In the genomic region with DNA sequence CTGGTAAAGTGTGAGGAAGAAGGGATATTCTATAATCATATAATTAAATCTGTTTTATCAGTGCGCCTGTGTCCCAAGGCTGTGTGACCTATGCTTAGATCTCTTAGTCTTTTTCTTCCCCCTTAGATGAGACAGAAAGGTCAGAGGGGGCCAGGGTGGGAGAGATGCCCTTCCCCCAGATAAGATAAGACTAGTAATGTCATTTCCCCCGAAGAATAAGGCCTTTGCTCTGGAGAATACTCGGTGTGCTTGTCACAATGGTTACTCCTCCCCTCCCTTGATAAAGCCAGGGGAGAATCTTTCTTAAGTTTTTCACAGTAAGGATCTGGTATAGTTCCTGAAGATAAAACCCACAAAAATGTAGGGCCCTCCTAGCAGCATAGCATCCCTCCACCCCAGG, we compare ENCODE assay signal across 37 cellular contexts.
"Had no signal": no experiment of that assay in that cellular context is flagged by ENCODE, and none has a peak within 500 bp of the region (broad histone marks: within the 10 kb centered on the region; RNA-seq: fewer than 3 reads in every experiment).

No MANE protein-coding gene starts in this region.

- H3K27me3 Mint-ChIP-seq: activated CD4-positive, alpha-beta memory T cell treated with anti-CD3 and anti-CD28 coated beads, Interleukin-2, amount 10 ng/mL, durations not matched to agents 7 days and 5 days; activated CD4-positive, alpha-beta T cell treated with anti-CD3 and anti-CD28 coated beads for 36 hours; activated CD4-positive, alpha-beta T cell treated with anti-CD3 and anti-CD28 coated beads, Interleukin-2, amount 10 ng/mL, durations not matched to agents 7 days and 5 days; activated CD8-positive, alpha-beta memory T cell treated with anti-CD3 and anti-CD28 coated beads, Interleukin-2, amount 10 ng/mL, durations not matched to agents 7 days and 5 days; activated naive CD4-positive, alpha-beta T cell treated with anti-CD3 and anti-CD28 coated beads, Interleukin-2, amount 10 ng/mL, durations not matched to agents 7 days and 5 days; activated naive CD8-positive, alpha-beta T cell; activated naive CD8-positive, alpha-beta T cell treated with anti-CD3 and anti-CD28 coated beads, Interleukin-2, amount 10 ng/mL, durations not matched to agents 7 days and 5 days; activated naive CD8-positive, alpha-beta T cell treated with anti-CD3 and anti-CD28 coated beads, Interleukin-2, amount 50 U/mL, for 24 hours; activated T-cell treated with anti-CD3 and anti-CD28 coated beads, Interleukin-2, amount 50 U/mL, for 24 hours; brain; central memory CD8-positive, alpha-beta T cell had no signal

- H3K9me3 ChIP-seq: ascending aorta had no signal

- H3K36me3 ChIP-seq: ascending aorta, cardiac muscle cell had no signal

- H3K27ac ChIP-seq: ascending aorta, cardiac muscle cell, VCaP had no signal

- H3K4me3 Mint-ChIP-seq: activated CD4-positive, alpha-beta memory T cell treated with anti-CD3 and anti-CD28 coated beads, Interleukin-2, amount 10 ng/mL, durations not matched to agents 7 days and 5 days; activated CD4-positive, alpha-beta T cell treated with anti-CD3 and anti-CD28 coated beads for 36 hours; activated CD4-positive, alpha-beta T cell treated with anti-CD3 and anti-CD28 coated beads, Interleukin-2, amount 10 ng/mL, durations not matched to agents 7 days and 5 days; activated CD8-positive, alpha-beta memory T cell treated with anti-CD3 and anti-CD28 coated beads, Interleukin-2, amount 10 ng/mL, durations not matched to agents 7 days and 5 days; activated CD8-positive, alpha-beta T cell treated with anti-CD3 and anti-CD28 coated beads, Interleukin-2, amount 10 ng/mL, durations not matched to agents 7 days and 5 days; activated naive CD4-positive, alpha-beta T cell treated with anti-CD3 and anti-CD28 coated beads, Interleukin-2, amount 10 ng/mL, durations not matched to agents 7 days and 5 days; activated naive CD4-positive, alpha-beta T cell treated with anti-CD3 and anti-CD28 coated beads, Interleukin-2, amount 50 U/mL, for 24 hours; activated naive CD8-positive, alpha-beta T cell; activated naive CD8-positive, alpha-beta T cell treated with anti-CD3 and anti-CD28 coated beads, Interleukin-2, amount 10 ng/mL, durations not matched to agents 7 days and 5 days; activated naive CD8-positive, alpha-beta T cell treated with anti-CD3 and anti-CD28 coated beads, Interleukin-2, amount 50 U/mL, for 24 hours; activated T-cell treated with anti-CD3 and anti-CD28 coated beads, Interleukin-2, amount 50 U/mL, for 24 hours; brain; central memory CD8-positive, alpha-beta T cell; T-helper 1 cell treated with Interleukin-12 subunit alpha and Interleukin-12 subunit beta and Interleukin-4 antibody, amounts not matched to agents 30 μg/mL and 1 μg/mL, for 36 hours; T-helper 2 cell treated with Interferon-gamma antibody and Interleukin-4, amounts not matched to agents 5 μg/mL and 100 μg/mL, for 36 hours had no signal

- H3K36me3 Mint-ChIP-seq: activated CD8-positive, alpha-beta memory T cell treated with anti-CD3 and anti-CD28 coated beads, Interleukin-2, amount 10 ng/mL, durations not matched to agents 7 days and 5 days; activated naive CD4-positive, alpha-beta T cell treated with anti-CD3 and anti-CD28 coated beads, Interleukin-2, amount 10 ng/mL, durations not matched to agents 7 days and 5 days; activated naive CD4-positive, alpha-beta T cell treated with anti-CD3 and anti-CD28 coated beads, Interleukin-2, amount 50 U/mL, for 24 hours; activated naive CD8-positive, alpha-beta T cell; activated naive CD8-positive, alpha-beta T cell treated with anti-CD3 and anti-CD28 coated beads, Interleukin-2, amount 10 ng/mL, durations not matched to agents 7 days and 5 days had no signal

- H3K4me1 Mint-ChIP-seq: activated CD4-positive, alpha-beta memory T cell treated with anti-CD3 and anti-CD28 coated beads, Interleukin-2, amount 10 ng/mL, durations not matched to agents 7 days and 5 days; activated CD4-positive, alpha-beta T cell treated with anti-CD3 and anti-CD28 coated beads for 36 hours; activated CD4-positive, alpha-beta T cell treated with anti-CD3 and anti-CD28 coated beads, Interleukin-2, amount 10 ng/mL, durations not matched to agents 7 days and 5 days; activated CD8-positive, alpha-beta memory T cell treated with anti-CD3 and anti-CD28 coated beads, Interleukin-2, amount 10 ng/mL, durations not matched to agents 7 days and 5 days; activated naive CD4-positive, alpha-beta T cell treated with anti-CD3 and anti-CD28 coated beads, Interleukin-2, amount 10 ng/mL, durations not matched to agents 7 days and 5 days; activated naive CD4-positive, alpha-beta T cell treated with anti-CD3 and anti-CD28 coated beads, Interleukin-2, amount 50 U/mL, for 24 hours; activated naive CD8-positive, alpha-beta T cell treated with anti-CD3 and anti-CD28 coated beads, Interleukin-2, amount 10 ng/mL, durations not matched to agents 7 days and 5 days; activated naive CD8-positive, alpha-beta T cell treated with anti-CD3 and anti-CD28 coated beads, Interleukin-2, amount 50 U/mL, for 24 hours; brain; central memory CD8-positive, alpha-beta T cell had no signal

- DNase-seq: activated CD4-positive, alpha-beta memory T cell treated with anti-CD3 and anti-CD28 coated beads, Interleukin-2, amount 10 ng/mL, durations not matched to agents 7 days and 5 days; activated CD4-positive, alpha-beta T cell treated with anti-CD3 and anti-CD28 coated beads for 1 hour; activated CD4-positive, alpha-beta T cell treated with anti-CD3 and anti-CD28 coated beads for 36 hours; activated CD4-positive, alpha-beta T cell treated with anti-CD3 and anti-CD28 coated beads for 48 hours; activated CD4-positive, alpha-beta T cell treated with anti-CD3 and anti-CD28 coated beads, Interleukin-2, amount 10 ng/mL, durations not matched to agents 7 days and 5 days; activated CD4-positive, alpha-beta T cell treated with anti-CD3 and anti-CD28 coated beads, Interleukin-2, amount 50 U/mL, for 48 hours; activated CD4-positive, CD25-positive, alpha-beta regulatory T cell; activated CD8-positive, alpha-beta memory T cell treated with anti-CD3 and anti-CD28 coated beads for 24 hours; activated CD8-positive, alpha-beta memory T cell treated with anti-CD3 and anti-CD28 coated beads, Interleukin-2, amount 10 ng/mL, durations not matched to agents 7 days and 5 days; activated CD8-positive, alpha-beta memory T cell treated with anti-CD3 and anti-CD28 coated beads, Interleukin-2, amount 50 U/mL, for 48 hours; activated CD8-positive, alpha-beta T cell treated with anti-CD3 and anti-CD28 coated beads, Interleukin-2, amount 10 ng/mL, durations not matched to agents 7 days and 5 days; activated effector memory CD4-positive, alpha-beta T cell treated with Interleukin-2 at 50 U/mL for 16 hours; activated gamma-delta T cell; activated naive CD4-positive, alpha-beta T cell treated with anti-CD3 and anti-CD28 coated beads, Interleukin-2, amount 10 ng/mL, durations not matched to agents 7 days and 5 days; activated naive CD4-positive, alpha-beta T cell treated with Interleukin-2 at 50 U/mL for 16 hours; activated naive CD8-positive, alpha-beta T cell treated with anti-CD3 and anti-CD28 coated beads, Interleukin-2, amount 10 ng/mL, durations not matched to agents 7 days and 5 days; activated naive CD8-positive, alpha-beta T cell treated with anti-CD3 and anti-CD28 coated beads, Interleukin-2, amount 50 U/mL, for 24 hours; activated T-cell treated with anti-CD3 and anti-CD28 coated beads, Interleukin-2, amount 50 U/mL, for 24 hours; activated T-cell treated with anti-CD3 and anti-CD28 coated beads, Interleukin-2, amount 50 U/mL, for 48 hours; amygdala; anterior cingulate cortex; caudate nucleus; cerebellar nuclear complex; T-helper 1 cell; T-helper 2 cell; T-helper 9 cell had no signal

- H3K27ac Mint-ChIP-seq: activated CD4-positive, alpha-beta memory T cell treated with anti-CD3 and anti-CD28 coated beads, Interleukin-2, amount 10 ng/mL, durations not matched to agents 7 days and 5 days; activated CD4-positive, alpha-beta T cell treated with anti-CD3 and anti-CD28 coated beads for 36 hours; activated CD4-positive, alpha-beta T cell treated with anti-CD3 and anti-CD28 coated beads, Interleukin-2, amount 10 ng/mL, durations not matched to agents 7 days and 5 days; activated CD8-positive, alpha-beta memory T cell treated with anti-CD3 and anti-CD28 coated beads, Interleukin-2, amount 10 ng/mL, durations not matched to agents 7 days and 5 days; activated CD8-positive, alpha-beta T cell treated with anti-CD3 and anti-CD28 coated beads, Interleukin-2, amount 10 ng/mL, durations not matched to agents 7 days and 5 days; activated naive CD4-positive, alpha-beta T cell treated with anti-CD3 and anti-CD28 coated beads, Interleukin-2, amount 10 ng/mL, durations not matched to agents 7 days and 5 days; activated naive CD4-positive, alpha-beta T cell treated with anti-CD3 and anti-CD28 coated beads, Interleukin-2, amount 50 U/mL, for 24 hours; activated naive CD8-positive, alpha-beta T cell; activated naive CD8-positive, alpha-beta T cell treated with anti-CD3 and anti-CD28 coated beads, Interleukin-2, amount 10 ng/mL, durations not matched to agents 7 days and 5 days; activated naive CD8-positive, alpha-beta T cell treated with anti-CD3 and anti-CD28 coated beads, Interleukin-2, amount 50 U/mL, for 24 hours; activated T-cell treated with anti-CD3 and anti-CD28 coated beads, Interleukin-2, amount 50 U/mL, for 24 hours; activated T-helper 2 cell treated with anti-CD3 and anti-CD28 coated beads, Interferon-gamma antibody, Interleukin-2, Interleukin-4, amounts not matched to agents 10 μg/mL and 5 μg/mL and 100 μg/mL, durations not matched to agents 14 hours and 24 hours and 36 hours; brain; T-helper 1 cell treated with Interleukin-12 subunit alpha and Interleukin-12 subunit beta and Interleukin-4 antibody, amounts not matched to agents 30 μg/mL and 1 μg/mL, for 36 hours; T-helper 2 cell treated with Interferon-gamma antibody and Interleukin-4, amounts not matched to agents 5 μg/mL and 100 μg/mL, for 36 hours had no signal

- H3K4me1 ChIP-seq: ascending aorta had no signal

- H3K27me3 ChIP-seq: ascending aorta, cardiac muscle cell had no signal

- H3K4me3 ChIP-seq: ascending aorta, cardiac muscle cell had no signal

- ATAC-seq: activated CD4-positive, alpha-beta T cell treated with anti-CD3 and anti-CD28 coated beads for 36 hours; activated CD4-positive, CD25-positive, alpha-beta regulatory T cell treated with anti-CD3 and anti-CD28 coated beads, Interleukin-2, amount 50 U/mL, for 24 hours; activated CD8-positive, alpha-beta memory T cell treated with anti-CD3 and anti-CD28 coated beads, Interleukin-2, amount 10 ng/mL, durations not matched to agents 7 days and 5 days; activated CD8-positive, alpha-beta T cell treated with anti-CD3 and anti-CD28 coated beads, Interleukin-2, amount 10 ng/mL, durations not matched to agents 7 days and 5 days; activated naive CD8-positive, alpha-beta T cell treated with anti-CD3 and anti-CD28 coated beads, Interleukin-2, amount 50 U/mL, for 24 hours had no signal
